ENCODE assay signal across 18 cellular contexts in the genomic region with DNA sequence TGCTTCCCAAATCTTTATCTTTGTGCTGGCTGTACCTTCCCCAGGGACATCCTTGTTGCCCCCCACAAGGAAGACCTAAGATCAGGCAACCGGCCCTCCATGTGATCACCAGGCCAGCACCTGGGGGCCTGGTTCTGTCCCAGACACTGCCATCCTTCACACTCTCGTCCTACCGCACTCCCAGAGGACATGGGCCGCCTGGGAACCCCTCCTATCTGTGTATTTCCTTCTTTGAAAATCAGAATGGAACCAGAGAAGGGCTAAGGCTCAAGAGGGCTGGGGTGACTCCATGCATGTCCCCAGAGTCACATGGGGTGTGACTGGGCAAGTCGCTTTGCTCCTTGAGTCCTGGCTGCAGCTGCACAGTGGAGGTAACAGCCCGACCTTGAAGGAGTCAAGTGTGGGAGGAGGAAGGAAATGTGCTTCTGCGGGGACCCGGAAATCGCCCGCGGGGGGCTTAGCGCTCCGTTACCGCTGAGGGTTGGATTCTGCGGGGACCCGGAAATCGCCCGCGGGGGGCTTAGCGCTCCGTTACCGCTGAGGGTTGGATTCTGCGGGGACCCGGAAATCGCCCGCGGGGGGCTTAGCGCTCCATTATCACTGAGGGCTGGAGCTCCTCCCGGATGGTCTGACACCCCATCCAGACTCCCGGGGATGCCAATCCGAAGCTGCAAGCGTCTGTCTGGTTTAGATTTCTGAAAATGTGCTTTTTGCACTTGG.
DNase-seq lines count a peak whose midpoint lies in the region; TF ChIP-seq lines count a peak whose summit lies in the region.
"Had no signal": no experiment of that assay in that cellular context is flagged by ENCODE, and none has a peak within 500 bp of the region (broad histone marks: within the 10 kb centered on the region; RNA-seq: fewer than 3 reads in every experiment).

No MANE protein-coding gene starts in this region.

- H3K36me3 ChIP-seq in mesendoderm (ENCODE audit: control insufficient read depth, insufficient read depth, low read length) (no peaks in the 10 kb centered on the region), stomach (no peaks in the 10 kb centered on the region), SK-N-SH (replicated peaks in 1 of 2; ENCODE audit: control insufficient read depth in 1 of 2, insufficient read depth in 2 of 2, low read length in 1 of 2) (no peaks in the 10 kb centered on the region)
- H3K36me3 ChIP-seq: BE2C had no signal

- peaks cover 6% of the 10 kb centered on the region for H3K36me3 Mint-ChIP-seq in activated naive CD8-positive, alpha-beta T cell
- no peaks in the 10 kb centered on the region for H3K36me3 Mint-ChIP-seq in activated naive CD8-positive, alpha-beta T cell treated with anti-CD3 and anti-CD28 coated beads for 36 hours
- no peaks in the 10 kb centered on the region for H3K36me3 Mint-ChIP-seq in T-helper 2 cell treated with Interferon-gamma antibody and Interleukin-4, amounts not matched to agents 5 μg/mL and 100 μg/mL, for 36 hours (ENCODE audit: low read depth)

- CTCF ChIA-PET in SK-N-SH (lab: Yijun Ruan, JAX): interaction anchor here (5.3 kb wide), 1 partner anchor 32 kb away, joined by 15 read pairs; no protein-coding TSS in a partner anchor

- no peaks in the 10 kb centered on the region for H3K9me2 ChIP-seq in SK-N-SH

- H3K56ac ChIP-seq in mesendoderm (ENCODE audit: low read length): no peak overlapping the region

- H3K9me3 Mint-ChIP-seq in activated naive CD8-positive, alpha-beta T cell (ENCODE audit: low read depth): peaks cover 4% of the 10 kb centered on the region
- H3K9me3 Mint-ChIP-seq in activated naive CD8-positive, alpha-beta T cell treated with anti-CD3 and anti-CD28 coated beads for 36 hours: no peaks in the 10 kb centered on the region
- H3K9me3 Mint-ChIP-seq in T-helper 2 cell treated with Interferon-gamma antibody and Interleukin-4, amounts not matched to agents 5 μg/mL and 100 μg/mL, for 36 hours: peaks cover 3% of the 10 kb centered on the region

- no peak for DNase-seq in activated naive CD8-positive, alpha-beta T cell treated with anti-CD3 and anti-CD28 coated beads for 36 hours
- no peak for DNase-seq in T-helper 2 cell treated with Interferon-gamma antibody and Interleukin-4, amounts not matched to agents 5 μg/mL and 100 μg/mL, for 36 hours (ENCODE audit: low spot score)
- DNase-seq in mesendoderm (no peak), stomach (peak; percentile 10), SIG-M5 treated with dmso at 0.1 percent for 504 hours (lab: John Stamatoyannopoulos, UW; ENCODE audit: unreplicated experiment) (no peak), HT-29 (ENCODE audit: low spot score) (no peak), SK-N-SH (no peak)
- DNase-seq: BE2C, DMS79, KG1, MV-4-11, NCI-H187, NCI-H2107, NCI-H524, NCI-H82, OCI-M1, SHP77 had no signal

- no peak overlapping the region for H2AFZ ChIP-seq in SK-N-SH (ENCODE audit: low read depth)

- H3K4ac ChIP-seq in mesendoderm (ENCODE audit: low read depth, low read length): no peak overlapping the region

- intact Hi-C loops in stomach (cut with DNase I; ENCODE audit: low total_unique reads): no loop called here

- H4K5ac ChIP-seq in mesendoderm (ENCODE audit: low read length): no peak overlapping the region

- H3F3A ChIP-seq in SK-N-SH (replicated peaks; ENCODE audit: insufficient read depth): no peaks in the 10 kb centered on the region

- H3K4me2 ChIP-seq in mesendoderm (ENCODE audit: low read length) (no peak overlapping the region), SK-N-SH (no peak overlapping the region)

- peak overlapping the region; percentile 86 for H3K27ac Mint-ChIP-seq in activated naive CD8-positive, alpha-beta T cell
- no peak overlapping the region for H3K27ac Mint-ChIP-seq in activated naive CD8-positive, alpha-beta T cell treated with anti-CD3 and anti-CD28 coated beads for 36 hours
- H3K27ac Mint-ChIP-seq in T-helper 2 cell treated with Interferon-gamma antibody and Interleukin-4, amounts not matched to agents 5 μg/mL and 100 μg/mL, for 36 hours: no peak overlapping the region

- H3K9me3 ChIP-seq in stomach (peaks cover 0 to 13% (median 5%) of the 10 kb centered on the region in 4 donors), SK-N-SH (no peaks in the 10 kb centered on the region)
- H3K9me3 ChIP-seq: BE2C had no signal

- H3K4me3 ChIP-seq in mesendoderm (ENCODE audit: low read length) (no peak overlapping the region), stomach (no peak overlapping the region), SK-N-SH (ENCODE audit: low read depth in 2 of 2, low read length in 1 of 2) (no peak overlapping the region)

- H3K9ac ChIP-seq in mesendoderm (ENCODE audit: low read length) (no peak overlapping the region), SK-N-SH (no peak overlapping the region)

- POLR2A ChIA-PET in SK-N-SH (lab: Yijun Ruan, JAX): no interaction called here

- peaks cover 11% of the 10 kb centered on the region for H3K27me3 Mint-ChIP-seq in activated naive CD8-positive, alpha-beta T cell
- H3K27me3 Mint-ChIP-seq in activated naive CD8-positive, alpha-beta T cell treated with anti-CD3 and anti-CD28 coated beads for 36 hours: peaks cover 11% of the 10 kb centered on the region
- no peaks in the 10 kb centered on the region for H3K27me3 Mint-ChIP-seq in T-helper 2 cell treated with Interferon-gamma antibody and Interleukin-4, amounts not matched to agents 5 μg/mL and 100 μg/mL, for 36 hours (ENCODE audit: low read depth)

- no peak overlapping the region for H2BK15ac ChIP-seq in mesendoderm (replicated peaks; ENCODE audit: low read depth)

- no peak overlapping the region for H2BK5ac ChIP-seq in mesendoderm (ENCODE audit: low read length)

- no peaks in the 10 kb centered on the region for H3K4me1 ChIP-seq in mesendoderm (ENCODE audit: control insufficient read depth, low read depth, low read length)
- no peaks in the 10 kb centered on the region for H3K4me1 ChIP-seq in stomach
- peaks cover 0 to 7% of the 10 kb centered on the region in 2 experiments; a peak in 1 of 4 replicates for H3K4me1 ChIP-seq in SK-N-SH (ENCODE audit: control insufficient read depth in 1 of 2, insufficient read depth in 2 of 2, low read depth in 1 of 2, low read length in 1 of 2)
- H3K4me1 ChIP-seq: BE2C had no signal

- WGBS in mesendoderm (ENCODE audit: extremely low coverage, insufficient coverage, low lambda C conversion rate): no CpG with 5 or more reads among the region's 32 CpGs
- WGBS in stomach, 5 donors: 75 to 94% (median 89%) methylated on average over 32 of the region's 32 CpGs
- WGBS in SK-N-SH (ENCODE audit: low lambda C conversion rate): 65% methylated on average over 25 of the region's 32 CpGs

- H3K27ac ChIP-seq in mesendoderm (ENCODE audit: low read depth, low read length): peak overlapping the region; percentile 8
- no peak overlapping the region for H3K27ac ChIP-seq in stomach
- H3K27ac ChIP-seq in SK-N-SH (ENCODE audit: low read depth in 2 of 2, low read length in 1 of 2): no peak overlapping the region

- H3K4me1 Mint-ChIP-seq in activated naive CD8-positive, alpha-beta T cell (ENCODE audit: low read depth): peaks cover 3% of the 10 kb centered on the region
- H3K4me1 Mint-ChIP-seq in activated naive CD8-positive, alpha-beta T cell treated with anti-CD3 and anti-CD28 coated beads for 36 hours: no peaks in the 10 kb centered on the region
- no peaks in the 10 kb centered on the region for H3K4me1 Mint-ChIP-seq in T-helper 2 cell treated with Interferon-gamma antibody and Interleukin-4, amounts not matched to agents 5 μg/mL and 100 μg/mL, for 36 hours (ENCODE audit: low read depth)

- TF ChIP-seq EP300 in stomach (IDR thresholded peaks at IDR 0.05) (no peak), SK-N-SH (IDR thresholded peaks at IDR 0.05; ENCODE audit: borderline replicate concordance in 1 of 2, low read depth in 1 of 2, low read length in 1 of 2) (no peak)

- no peaks in the 10 kb centered on the region for H3K79me2 ChIP-seq in mesendoderm (ENCODE audit: control insufficient read depth, insufficient read depth, low read length)
- H3K79me2 ChIP-seq in SK-N-SH (ENCODE audit: insufficient read depth): no peaks in the 10 kb centered on the region

- no peaks in the 10 kb centered on the region for H4K20me1 ChIP-seq in SK-N-SH (ENCODE audit: insufficient read depth)

- no peak overlapping the region for H2BK120ac ChIP-seq in mesendoderm (ENCODE audit: low read depth, low read length)

- no peaks in the 10 kb centered on the region for H3K79me1 ChIP-seq in mesendoderm (ENCODE audit: low read length)

- no peak overlapping the region for H3K18ac ChIP-seq in mesendoderm (ENCODE audit: low read length)

- H3K4me3 Mint-ChIP-seq in activated naive CD8-positive, alpha-beta T cell: peak overlapping the region; percentile 67
- no peak overlapping the region for H3K4me3 Mint-ChIP-seq in activated naive CD8-positive, alpha-beta T cell treated with anti-CD3 and anti-CD28 coated beads for 36 hours
- peak overlapping the region; percentile 21 for H3K4me3 Mint-ChIP-seq in T-helper 2 cell treated with Interferon-gamma antibody and Interleukin-4, amounts not matched to agents 5 μg/mL and 100 μg/mL, for 36 hours

- no peaks in the 10 kb centered on the region for H3K27me3 ChIP-seq in mesendoderm (ENCODE audit: insufficient read depth, low read length, poor library complexity)
- peaks cover 0 to 43% (median 7%) of the 10 kb centered on the region in 3 donors for H3K27me3 ChIP-seq in stomach
- H3K27me3 ChIP-seq in SK-N-SH (ENCODE audit: insufficient read depth): no peaks in the 10 kb centered on the region
- H3K27me3 ChIP-seq: BE2C had no signal

- no peak overlapping the region for H2AK5ac ChIP-seq in mesendoderm (ENCODE audit: low read length)

- no peak for TF ChIP-seq RAD21 in SK-N-SH (IDR thresholded peaks at IDR 0.05; ENCODE audit: low read length)

- H3K23ac ChIP-seq in mesendoderm (ENCODE audit: low read length): no peak overlapping the region

- TF ChIP-seq CTCF in stomach (IDR thresholded peaks at IDR 0.05) (no peak), SK-N-SH (IDR thresholded peaks at IDR 0.05) (no peak)

- no peak overlapping the region for H4K8ac ChIP-seq in mesendoderm (ENCODE audit: low read depth, low read length)

- TF ChIP-seq POLR2A in stomach (IDR thresholded peaks at IDR 0.05): no peak

TF ChIP-seq in SK-N-SH, 30 proteins besides CTCF, POLR2A, EP300 and RAD21:
- TF ChIP-seq RCOR1 (IDR thresholded peaks at IDR 0.05; ENCODE audit: low read length): no peak
